Comparison of ENCODE assay signal across 27 cellular contexts in the genomic region with DNA sequence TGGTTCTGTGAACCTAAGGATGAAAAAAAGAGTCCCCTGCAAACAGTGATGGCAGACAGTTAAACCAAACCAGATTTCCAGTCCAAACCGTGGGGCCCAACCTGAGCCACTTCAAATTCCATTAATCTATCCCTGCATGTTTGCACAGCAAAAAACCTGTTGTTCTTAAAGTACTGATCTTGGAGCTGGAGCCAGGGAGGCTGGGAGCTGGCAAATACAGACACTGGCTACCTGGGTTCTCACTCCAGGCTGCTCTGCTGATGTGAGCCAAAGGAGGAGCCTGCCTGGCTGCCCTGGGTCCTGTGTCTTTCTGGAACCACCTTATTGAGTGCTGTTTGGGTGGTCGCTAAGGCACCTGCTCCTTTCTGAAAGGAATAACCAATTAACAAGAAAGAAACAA. TPM values are rescaled to one million over a fixed set of nuclear protein-coding genes. Genes with fewer than 3 reads are reported as not detected.
A peak's percentile ranks its signal among the peaks of the same experiment; 100 is the strongest.
DNase-seq lines count a peak whose midpoint lies in the region; ATAC-seq and TF ChIP-seq lines count a peak whose summit lies in the region.
"Had no signal": no experiment of that assay in that cellular context is flagged by ENCODE, and none has a peak within 500 bp of the region (broad histone marks: within the 10 kb centered on the region; RNA-seq: fewer than 3 reads in every experiment).

No MANE protein-coding gene starts in this region.

- no peak overlapping the region for H3K4me3 ChIP-seq in NT2/D1 (ENCODE audit: insufficient read length, low read depth)
- no peak overlapping the region for H3K4me3 ChIP-seq in prostate gland
- H3K4me3 ChIP-seq: ascending aorta, GM23248, K562, spleen had no signal

- no peaks in the 10 kb centered on the region for H3K9me3 Mint-ChIP-seq in activated CD8-positive, alpha-beta memory T cell treated with anti-CD3 and anti-CD28 coated beads, Interleukin-2, amount 10 ng/mL, durations not matched to agents 7 days and 5 days (ENCODE audit: low read depth)
- H3K9me3 Mint-ChIP-seq: activated naive CD4-positive, alpha-beta T cell treated with anti-CD3 and anti-CD28 coated beads, Interleukin-2, amount 50 U/mL, for 24 hours had no signal

- H3K4me1 Mint-ChIP-seq in activated CD8-positive, alpha-beta memory T cell treated with anti-CD3 and anti-CD28 coated beads, Interleukin-2, amount 10 ng/mL, durations not matched to agents 7 days and 5 days: no peaks in the 10 kb centered on the region
- H3K4me1 Mint-ChIP-seq: activated naive CD4-positive, alpha-beta T cell treated with anti-CD3 and anti-CD28 coated beads, Interleukin-2, amount 50 U/mL, for 24 hours had no signal

- peaks cover 9% of the 10 kb centered on the region for H3K27me3 Mint-ChIP-seq in activated CD8-positive, alpha-beta memory T cell treated with anti-CD3 and anti-CD28 coated beads, Interleukin-2, amount 10 ng/mL, durations not matched to agents 7 days and 5 days
- H3K27me3 Mint-ChIP-seq: activated naive CD4-positive, alpha-beta T cell treated with anti-CD3 and anti-CD28 coated beads, Interleukin-2, amount 50 U/mL, for 24 hours had no signal

- peak overlapping the region; percentile 33 for H3K9ac ChIP-seq in NT2/D1 (ENCODE audit: insufficient read length, low read depth)
- H3K9ac ChIP-seq: GM23248 had no signal

- WGBS in prostate gland: 24% methylated on average over 2 of the region's 2 CpGs

- H3K27me3 ChIP-seq in NT2/D1 (ENCODE audit: insufficient read depth, insufficient read length): no peaks in the 10 kb centered on the region
- no peaks in the 10 kb centered on the region for H3K27me3 ChIP-seq in prostate gland (replicated peaks; ENCODE audit: insufficient read depth)
- H3K27me3 ChIP-seq: ascending aorta, BE2C had no signal

- no peak for TF ChIP-seq POLR2A in prostate gland (IDR thresholded peaks at IDR 0.05)

- ATAC-seq in activated CD8-positive, alpha-beta memory T cell treated with anti-CD3 and anti-CD28 coated beads, Interleukin-2, amount 10 ng/mL, durations not matched to agents 7 days and 5 days: no peak
- ATAC-seq: activated CD8-positive, alpha-beta T cell treated with anti-CD3 and anti-CD28 coated beads, Interleukin-2, amount 10 ng/mL, durations not matched to agents 7 days and 5 days; K562 had no signal

- TF ChIP-seq CTCF in prostate gland (IDR thresholded peaks at IDR 0.05): no peak

- no peaks in the 10 kb centered on the region for H3K36me3 Mint-ChIP-seq in activated CD8-positive, alpha-beta memory T cell treated with anti-CD3 and anti-CD28 coated beads, Interleukin-2, amount 10 ng/mL, durations not matched to agents 7 days and 5 days
- H3K36me3 Mint-ChIP-seq: activated naive CD4-positive, alpha-beta T cell treated with anti-CD3 and anti-CD28 coated beads, Interleukin-2, amount 50 U/mL, for 24 hours had no signal

- in situ Hi-C loops in KBM-7 (cut with MboI; ENCODE audit: low pct_unique_long_range_greater_than_20kb, low sequenced_read_pairs): no loop called here

- no peak overlapping the region for H3K27ac Mint-ChIP-seq in activated CD8-positive, alpha-beta memory T cell treated with anti-CD3 and anti-CD28 coated beads, Interleukin-2, amount 10 ng/mL, durations not matched to agents 7 days and 5 days
- H3K27ac Mint-ChIP-seq: activated CD8-positive, alpha-beta T cell treated with anti-CD3 and anti-CD28 coated beads, Interleukin-2, amount 10 ng/mL, durations not matched to agents 7 days and 5 days; activated naive CD4-positive, alpha-beta T cell treated with anti-CD3 and anti-CD28 coated beads, Interleukin-2, amount 50 U/mL, for 24 hours had no signal

- H3K4me3 Mint-ChIP-seq in activated CD8-positive, alpha-beta memory T cell treated with anti-CD3 and anti-CD28 coated beads, Interleukin-2, amount 10 ng/mL, durations not matched to agents 7 days and 5 days: no peak overlapping the region
- H3K4me3 Mint-ChIP-seq: activated CD8-positive, alpha-beta T cell treated with anti-CD3 and anti-CD28 coated beads, Interleukin-2, amount 10 ng/mL, durations not matched to agents 7 days and 5 days; activated naive CD4-positive, alpha-beta T cell treated with anti-CD3 and anti-CD28 coated beads, Interleukin-2, amount 50 U/mL, for 24 hours had no signal

- H3K4me1 ChIP-seq in NT2/D1 (ENCODE audit: insufficient read depth, insufficient read length): peaks cover 3% of the 10 kb centered on the region
- H3K4me1 ChIP-seq in prostate gland (replicated peaks): peaks cover 3% of the 10 kb centered on the region
- H3K4me1 ChIP-seq: ascending aorta, BE2C, spleen had no signal

- peak overlapping the region; percentile 48 to 51 for H3K27ac ChIP-seq in prostate gland
- H3K27ac ChIP-seq: ascending aorta, GM23248, spleen had no signal

- CTCF ChIA-PET in activated CD8-positive, alpha-beta memory T cell treated with anti-CD3 and anti-CD28 coated beads, Interleukin-2, amount 10 ng/mL, durations not matched to agents 7 days and 5 days (lab: Charles Lee): no interaction called here

- peaks cover 13% of the 10 kb centered on the region; the same call in 1 of the 2 replicates for H3K9me3 ChIP-seq in NT2/D1 (ENCODE audit: insufficient read depth, low read length)
- H3K9me3 ChIP-seq in prostate gland: no peaks in the 10 kb centered on the region
- H3K9me3 ChIP-seq: ascending aorta, BE2C, spleen had no signal

- DNase-seq in NCI-H146 (lab: John Stamatoyannopoulos, UW): peak; percentile 45
- no peak for DNase-seq in NCI-H146 treated with DMSO at 0.1 percent for 48 hours (lab: John Stamatoyannopoulos, UW; ENCODE audit: unreplicated experiment)
- peak; percentile 60 for DNase-seq in NCI-H1092 treated with DMSO at 0.1 percent for 48 hours (lab: John Stamatoyannopoulos, UW)
- DNase-seq in NT2/D1 (ENCODE audit: low read depth, low spot score): no peak
- peak; percentile 61 for DNase-seq in prostate gland (ENCODE audit: low spot score)
- no peak for DNase-seq in glomerular visceral epithelial cell (ENCODE audit: extremely low spot score)
- DNase-seq in activated CD8-positive, alpha-beta memory T cell treated with anti-CD3 and anti-CD28 coated beads, Interleukin-2, amount 10 ng/mL, durations not matched to agents 7 days and 5 days: no peak
- no peak for DNase-seq in KBM-7
- DNase-seq: activated CD8-positive, alpha-beta T cell treated with anti-CD3 and anti-CD28 coated beads, Interleukin-2, amount 10 ng/mL, durations not matched to agents 7 days and 5 days; activated T-cell treated with anti-CD3 and anti-CD28 coated beads, Interleukin-2, amount 50 U/mL, for 48 hours; BE2C; central memory CD4-positive, alpha-beta T cell; GDM1; GM23248; hippocampal formation; NCI-H2227 treated with DMSO at 0.1 percent for 48 hours; retina; RPMI8226; spleen; stimulated activated CD4-positive, alpha-beta T cell treated with anti-CD3 and anti-CD28 coated beads, Interleukin-4, amount 100 ng/mL, for 4 hours; T-helper 9 cell had no signal

- H3K36me3 ChIP-seq in NT2/D1 (ENCODE audit: insufficient read depth, insufficient read length, low read length) (no peaks in the 10 kb centered on the region), prostate gland (no peaks in the 10 kb centered on the region)
- H3K36me3 ChIP-seq: ascending aorta, BE2C, spleen had no signal

- intact Hi-C loops in prostate gland (cut with DNase I): no loop called here

RNA-seq across cellular contexts. Expression of a gene that starts 16.4 kb away (rescaled TPM):
- 1 to 10 TPM in 1 of 2 donors, under 1 TPM in 1; 0.55 to 3.3 TPM for total RNA-seq in prostate gland
- total RNA-seq in activated CD8-positive, alpha-beta memory T cell treated with anti-CD3 and anti-CD28 coated beads, Interleukin-2, amount 10 ng/mL, durations not matched to agents 7 days and 5 days: not detected
- total RNA-seq: activated CD8-positive, alpha-beta T cell treated with anti-CD3 and anti-CD28 coated beads, Interleukin-2, amount 10 ng/mL, durations not matched to agents 7 days and 5 days; ascending aorta; dermis microvascular lymphatic vessel endothelial cell; GM23248; K562; lower leg skin; spleen; urinary bladder had no signal

RNA-seq across cellular contexts. Expression of a gene that starts 51.4 kb away (rescaled TPM):
- total RNA-seq in prostate gland: 100 to 1,000 TPM; 394 to 817 TPM
- 100 to 1,000 TPM; 165 to 171 TPM for total RNA-seq in activated CD8-positive, alpha-beta memory T cell treated with anti-CD3 and anti-CD28 coated beads, Interleukin-2, amount 10 ng/mL, durations not matched to agents 7 days and 5 days

RNA-seq across cellular contexts. Expression of a gene that starts 51.8 kb away (rescaled TPM):
- 1 to 10 TPM; 2.5 to 5.0 TPM for total RNA-seq in prostate gland
- 10 to 100 TPM; 11.8 to 13.1 TPM for total RNA-seq in activated CD8-positive, alpha-beta memory T cell treated with anti-CD3 and anti-CD28 coated beads, Interleukin-2, amount 10 ng/mL, durations not matched to agents 7 days and 5 days

RNA-seq across cellular contexts. Expression of a gene that starts 55.5 kb away (rescaled TPM):
- 10 to 100 TPM; 21.1 to 31.8 TPM for total RNA-seq in prostate gland
- total RNA-seq in activated CD8-positive, alpha-beta memory T cell treated with anti-CD3 and anti-CD28 coated beads, Interleukin-2, amount 10 ng/mL, durations not matched to agents 7 days and 5 days: 10 to 100 TPM; 20.5 to 22.3 TPM

RNA-seq across cellular contexts. Expression of a gene that starts 56.1 kb away (rescaled TPM):
- total RNA-seq in prostate gland: 10 to 100 TPM; 13.7 to 18.9 TPM
- 10 to 100 TPM; 69.3 to 82.6 TPM for total RNA-seq in activated CD8-positive, alpha-beta memory T cell treated with anti-CD3 and anti-CD28 coated beads, Interleukin-2, amount 10 ng/mL, durations not matched to agents 7 days and 5 days
- total RNA-seq: ascending aorta had no signal

Comparison
In these comparisons a context has a peak if more than half of its experiments do, and no peak if none do; other contexts are left out.
1. DNase-seq: peak in NCI-H146 (single experiment), NCI-H1092 treated with DMSO at 0.1 percent for 48 hours (single experiment) and prostate gland (single experiment); none in NCI-H146 treated with DMSO at 0.1 percent for 48 hours (single experiment), NT2/D1 (single experiment), glomerular visceral epithelial cell (single experiment), activated CD8-positive, alpha-beta memory T cell treated with anti-CD3 and anti-CD28 coated beads, Interleukin-2, amount 10 ng/mL, durations not matched to agents 7 days and 5 days (single experiment) and KBM-7 (single experiment).